20 cellular contexts compared by ENCODE assay signal in the genomic region with DNA sequence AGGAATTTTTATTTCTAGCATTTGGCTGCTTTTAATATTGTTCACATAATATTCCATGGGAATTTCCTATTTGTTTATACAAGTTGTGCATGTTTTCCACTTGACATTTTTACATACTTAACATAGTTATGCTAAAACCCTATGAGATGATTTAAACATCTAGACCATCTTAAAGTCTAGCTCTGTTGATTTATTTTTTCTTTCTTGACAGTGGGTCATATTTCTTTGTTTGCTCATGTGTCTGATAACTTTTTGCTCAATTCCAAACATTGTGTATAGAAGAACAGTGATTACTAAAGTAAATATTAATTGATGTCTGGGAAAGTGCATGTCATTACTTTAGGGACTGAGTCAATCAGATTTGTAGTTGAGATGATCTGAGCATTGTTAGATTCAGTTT.
DNase-seq lines count a peak whose midpoint lies in the region; ATAC-seq, FAIRE-seq and TF ChIP-seq lines count a peak whose summit lies in the region.
"Had no signal": no experiment of that assay in that cellular context is flagged by ENCODE, and none has a peak within 500 bp of the region (broad histone marks: within the 10 kb centered on the region; RNA-seq: fewer than 3 reads in every experiment).

No MANE protein-coding gene starts in this region.

- TF ChIP-seq RAD21 in A549 (conservative IDR thresholded peaks at IDR 0.05 in 1 of 2, IDR thresholded peaks at IDR 0.05 in 1 of 2), result no peak

- DNase-seq in A549 (ENCODE audit: low read depth in 1 of 2, low spot score in 1 of 2) (peak in 1 of 2 experiments; percentile 53), Karpas-422 (no peak), astrocyte (ENCODE audit: low read depth) (peak; percentile 6), iris pigment epithelial cell (ENCODE audit: low read depth) (peak; percentile 53), H54 (ENCODE audit: insufficient read length, low spot score) (no peak), HuH-7.5 (ENCODE audit: low spot score) (no peak)
- no peak for DNase-seq in activated CD8-positive, alpha-beta memory T cell treated with anti-CD3 and anti-CD28 coated beads for 24 hours
- DNase-seq: CD4-positive, CD25-positive, alpha-beta regulatory T cell; CD8-positive, alpha-beta memory T cell; COR-L47; DMS 273 treated with DMSO at 0.1 percent for 48 hours; DMS53; DND-41; EL; GM23248; HCEC 1CT had no signal

- H3K4me1 ChIP-seq in A549 (peaks cover 14% of the 10 kb centered on the region), Karpas-422 (ENCODE audit: low read length) (peaks cover 18% of the 10 kb centered on the region), astrocyte (ENCODE audit: insufficient read depth, low read length) (no peaks in the 10 kb centered on the region)
- H3K4me1 ChIP-seq: BLaER1 treated with 17β-estradiol and CSF1 and Interleukin-3, amounts not matched to agents 10 nM and 100 nM had no signal

- no peaks in the 10 kb centered on the region for H3K9me3 Mint-ChIP-seq in astrocyte (ENCODE audit: unreplicated experiment)

- no peaks in the 10 kb centered on the region for H3K36me3 Mint-ChIP-seq in astrocyte (ENCODE audit: low read depth, unreplicated experiment)
- H3K36me3 Mint-ChIP-seq: CD4-positive, CD25-positive, alpha-beta regulatory T cell; CD8-positive, alpha-beta memory T cell had no signal

- H2AFZ ChIP-seq in Karpas-422 (ENCODE audit: low read length) (0 out of 2 replicates have a peak overlapping the region, but pooled peaks have one; percentile 23), astrocyte (ENCODE audit: low read depth, low read length) (no peak overlapping the region)
- H2AFZ ChIP-seq: GM23248 had no signal

- no peak overlapping the region for H3K4me3 Mint-ChIP-seq in astrocyte (ENCODE audit: unreplicated experiment)
- H3K4me3 Mint-ChIP-seq: B cell; CD4-positive, CD25-positive, alpha-beta regulatory T cell; CD8-positive, alpha-beta memory T cell had no signal

- H3K9me3 ChIP-seq in A549 (no peaks in the 10 kb centered on the region), Karpas-422 (ENCODE audit: low read length) (no peaks in the 10 kb centered on the region), astrocyte (ENCODE audit: insufficient read depth, low read depth, low read length) (no peaks in the 10 kb centered on the region)
- H3K9me3 ChIP-seq: BLaER1 treated with 17β-estradiol and CSF1 and Interleukin-3, amounts not matched to agents 10 nM and 100 nM had no signal

- CTCF ChIA-PET in A549 (lab: Yijun Ruan, JAX), result no interaction called here

- no peak overlapping the region for H3K27ac ChIP-seq in A549
- H3K27ac ChIP-seq in Karpas-422 (ENCODE audit: low read length), result no peak overlapping the region
- no peak overlapping the region for H3K27ac ChIP-seq in astrocyte (ENCODE audit: low read depth, low read length)
- H3K27ac ChIP-seq: 22Rv1; BLaER1 treated with 17β-estradiol and CSF1 and Interleukin-3, amounts not matched to agents 10 nM and 100 nM; GM23248 had no signal

- FAIRE-seq in A549 (lab: Jason Lieb, UNC) (no peak), astrocyte (lab: Jason Lieb, UNC) (no peak), H54 (lab: Jason Lieb, UNC) (no peak)
- FAIRE-seq: GM12878 had no signal

- H3K9me2 ChIP-seq in Karpas-422 (replicated peaks; ENCODE audit: insufficient read depth, low read length), result no peaks in the 10 kb centered on the region

- POLR2A ChIA-PET in A549 (lab: Yijun Ruan, JAX), result no interaction called here

- no peaks in the 10 kb centered on the region for H3K27me3 ChIP-seq in Karpas-422 (ENCODE audit: low read length)
- H3K27me3 ChIP-seq in astrocyte (ENCODE audit: insufficient read depth, low read length), result no peaks in the 10 kb centered on the region
- H3K27me3 ChIP-seq: BLaER1 treated with 17β-estradiol and CSF1 and Interleukin-3, amounts not matched to agents 10 nM and 100 nM had no signal

- H4K20me1 ChIP-seq in Karpas-422 (ENCODE audit: insufficient read depth, low read depth, low read length) (no peaks in the 10 kb centered on the region), astrocyte (ENCODE audit: insufficient read depth, low read length) (no peaks in the 10 kb centered on the region)
- H4K20me1 ChIP-seq: BLaER1 treated with 17β-estradiol and CSF1 and Interleukin-3, amounts not matched to agents 10 nM and 100 nM had no signal

- H3K36me3 ChIP-seq in Karpas-422 (ENCODE audit: insufficient read depth, low read length) (no peaks in the 10 kb centered on the region), astrocyte (ENCODE audit: insufficient read depth, low read length) (no peaks in the 10 kb centered on the region)
- H3K36me3 ChIP-seq: BLaER1 treated with 17β-estradiol and CSF1 and Interleukin-3, amounts not matched to agents 10 nM and 100 nM had no signal

- no peaks in the 10 kb centered on the region for H3K27me3 Mint-ChIP-seq in astrocyte (ENCODE audit: low read depth, unreplicated experiment)
- H3K27me3 Mint-ChIP-seq: B cell; CD4-positive, CD25-positive, alpha-beta regulatory T cell; CD8-positive, alpha-beta memory T cell had no signal

- H3K4me1 Mint-ChIP-seq in astrocyte (ENCODE audit: low read depth, unreplicated experiment), result no peaks in the 10 kb centered on the region
- H3K4me1 Mint-ChIP-seq: B cell; CD4-positive, CD25-positive, alpha-beta regulatory T cell; CD8-positive, alpha-beta memory T cell had no signal

- ATAC-seq in A549, result no peak; a peak in 2 of 6 replicates
- ATAC-seq: GM12878 had no signal

- no peaks in the 10 kb centered on the region for H3K79me2 ChIP-seq in Karpas-422 (ENCODE audit: low read length)
- no peaks in the 10 kb centered on the region for H3K79me2 ChIP-seq in astrocyte (ENCODE audit: insufficient read depth, low read length)

- H3K9ac ChIP-seq in Karpas-422 (ENCODE audit: low read length) (no peak overlapping the region), astrocyte (ENCODE audit: low read length) (no peak overlapping the region)
- H3K9ac ChIP-seq: BLaER1 treated with 17β-estradiol and CSF1 and Interleukin-3, amounts not matched to agents 10 nM and 100 nM; GM23248 had no signal

- H3K4me3 ChIP-seq in A549 (no peak overlapping the region), Karpas-422 (ENCODE audit: low read length) (no peak overlapping the region), astrocyte (ENCODE audit: insufficient read depth, low read depth, low read length) (no peak overlapping the region)
- H3K4me3 ChIP-seq: BLaER1 treated with 17β-estradiol and CSF1 and Interleukin-3, amounts not matched to agents 10 nM and 100 nM; GM12878; GM23248 had no signal

- H3K27ac Mint-ChIP-seq in astrocyte (ENCODE audit: unreplicated experiment), result no peak overlapping the region
- H3K27ac Mint-ChIP-seq: B cell; CD8-positive, alpha-beta memory T cell had no signal

- TF ChIP-seq CTCF in A549 (IDR thresholded peaks at IDR 0.05), result no peak
- no peak for TF ChIP-seq CTCF in astrocyte (IDR thresholded peaks at IDR 0.05; ENCODE audit: insufficient read depth, low read depth, low read length)

- H3K4me2 ChIP-seq in A549, result peak overlapping the region; percentile 24; the same call in 2 of the 3 replicates
- no peak overlapping the region for H3K4me2 ChIP-seq in Karpas-422 (ENCODE audit: low read depth, low read length, poor library complexity, severe bottlenecking)
- no peak overlapping the region for H3K4me2 ChIP-seq in astrocyte (ENCODE audit: low read length)
- H3K4me2 ChIP-seq: BLaER1 treated with 17β-estradiol and CSF1 and Interleukin-3, amounts not matched to agents 10 nM and 100 nM had no signal

- TF ChIP-seq EP300 in A549 (IDR thresholded peaks at IDR 0.05), result no peak

- no peak for TF ChIP-seq POLR2A in A549 (IDR thresholded peaks at IDR 0.05; ENCODE audit: low read length)
- TF ChIP-seq POLR2A in H54 (IDR thresholded peaks at IDR 0.05; ENCODE audit: low read depth, low read length), result no peak

TF ChIP-seq in A549, 52 proteins besides CTCF, POLR2A, EP300 and RAD21:
- no peak for TF ChIP-seq SREBF2 (IDR thresholded peaks at IDR 0.05)
- TF ChIP-seq SMC3 (IDR thresholded peaks at IDR 0.05), result no peak
- peak; percentile 65; the same call in 1 of the 2 replicates for TF ChIP-seq GATA3 (IDR thresholded peaks at IDR 0.05; ENCODE audit: borderline replicate concordance)
- TF ChIP-seq, protein P1, sequence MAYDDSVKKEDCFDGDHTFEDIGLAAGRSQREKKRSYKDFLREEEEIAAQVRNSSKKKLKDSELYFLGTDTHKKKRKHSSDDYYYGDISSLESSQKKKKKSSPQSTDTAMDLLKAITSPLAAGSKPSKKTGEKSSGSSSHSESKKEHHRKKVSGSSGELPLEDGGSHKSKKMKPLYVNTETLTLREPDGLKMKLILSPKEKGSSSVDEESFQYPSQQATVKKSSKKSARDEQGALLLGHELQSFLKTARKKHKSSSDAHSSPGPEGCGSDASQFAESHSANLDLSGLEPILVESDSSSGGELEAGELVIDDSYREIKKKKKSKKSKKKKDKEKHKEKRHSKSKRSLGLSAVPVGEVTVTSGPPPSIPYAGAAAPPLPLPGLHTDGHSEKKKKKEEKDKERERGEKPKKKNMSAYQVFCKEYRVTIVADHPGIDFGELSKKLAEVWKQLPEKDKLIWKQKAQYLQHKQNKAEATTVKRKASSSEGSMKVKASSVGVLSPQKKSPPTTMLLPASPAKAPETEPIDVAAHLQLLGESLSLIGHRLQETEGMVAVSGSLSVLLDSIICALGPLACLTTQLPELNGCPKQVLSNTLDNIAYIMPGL (CRISPR knock-in tag; IDR thresholded peaks at IDR 0.05; ENCODE audit: borderline replicate concordance), result no peak
- TF ChIP-seq ZC3H11A (IDR thresholded peaks at IDR 0.05), result no peak
- no peak for TF ChIP-seq MAFK (IDR thresholded peaks at IDR 0.05; ENCODE audit: partially characterized antibody)
- no peak for TF ChIP-seq PHF8 (IDR thresholded peaks at IDR 0.05; ENCODE audit: borderline replicate concordance, low read depth)
- TF ChIP-seq NPAS2 (CRISPR knock-in tag; IDR thresholded peaks at IDR 0.05; ENCODE audit: borderline replicate concordance), result no peak
- no peak for TF ChIP-seq FOSL2 (IDR thresholded peaks at IDR 0.05)
- peak; percentile 49; the same call in 1 of the 2 replicates for TF ChIP-seq FOSL2 (CRISPR knock-in tag; IDR thresholded peaks at IDR 0.05)
- TF ChIP-seq, protein P2, sequence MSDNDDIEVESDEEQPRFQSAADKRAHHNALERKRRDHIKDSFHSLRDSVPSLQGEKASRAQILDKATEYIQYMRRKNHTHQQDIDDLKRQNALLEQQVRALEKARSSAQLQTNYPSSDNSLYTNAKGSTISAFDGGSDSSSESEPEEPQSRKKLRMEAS (IDR thresholded peaks at IDR 0.05), result no peak

Comparison
In these comparisons a context has a peak if more than half of its experiments do, and no peak if none do; other contexts are left out.
1. DNase-seq: peak in astrocyte (single experiment) and iris pigment epithelial cell (single experiment); none in Karpas-422 (single experiment), activated CD8-positive, alpha-beta memory T cell treated with anti-CD3 and anti-CD28 coated beads for 24 hours (single experiment), H54 (single experiment) and HuH-7.5 (single experiment).